Comparison of ENCODE assay signal across 10 cellular contexts in the genomic region with DNA sequence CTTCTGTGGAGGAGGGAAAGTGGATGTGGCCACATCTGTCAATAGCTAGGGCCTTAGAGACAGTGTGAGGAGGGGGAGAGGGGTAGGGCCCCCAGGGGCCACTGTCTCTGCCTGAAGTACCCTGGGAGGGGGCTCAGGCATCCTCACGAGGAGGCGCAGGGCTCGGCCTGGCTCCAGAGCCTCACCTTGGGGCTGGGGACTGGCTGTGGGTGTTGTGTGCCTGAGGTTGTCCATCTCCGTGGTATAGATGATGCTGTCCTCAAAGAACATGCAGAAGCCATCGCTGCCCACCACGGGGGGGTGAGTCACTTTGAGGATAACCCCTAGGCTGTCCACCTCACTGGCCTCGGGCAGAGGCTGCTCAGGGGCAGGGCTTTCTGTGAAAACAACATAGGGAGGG. TPM values are rescaled to one million over a fixed set of nuclear protein-coding genes. Genes with fewer than 3 reads are reported as not detected.
"Had no signal": no experiment of that assay in that cellular context is flagged by ENCODE, and none has a peak within 500 bp of the region (broad histone marks: within the 10 kb centered on the region; RNA-seq: fewer than 3 reads in every experiment).

No MANE protein-coding gene starts in this region.

- H3K36me3 ChIP-seq: HAP-1 had no signal

- H3K9ac ChIP-seq: GM23248 had no signal

- DNase-seq: GM23248, GOT3, HFFc6, KG1 had no signal

- H3K9me3 ChIP-seq: HAP-1 had no signal

- H2AFZ ChIP-seq: GM23248 had no signal

- H3K27ac ChIP-seq: GM23248, HL-60 had no signal

- H3K27ac Mint-ChIP-seq: HFFc6 had no signal

- FAIRE-seq: HepG2, K562 had no signal

- H3K4me3 ChIP-seq: GM23248, HAP-1, K562 had no signal

- H3K4me1 ChIP-seq: HAP-1 had no signal

- H3K4me3 Mint-ChIP-seq: HFFc6 had no signal

- ATAC-seq: K562 had no signal

- H3K9me3 Mint-ChIP-seq: HFFc6 had no signal

RNA-seq across cellular contexts. Expression of a gene that starts 35.1 kb away (rescaled TPM):
- total RNA-seq: GM23248, H4, HepG2, HFFc6, HT1080 had no signal
- polyA plus RNA-seq: GM23248, HepG2 had no signal

RNA-seq across cellular contexts. Expression of a gene that starts 35.2 kb away (rescaled TPM):
- total RNA-seq: GM23248, HFFc6, HT1080 had no signal
- polyA plus RNA-seq: GM23248 had no signal
